In genomic region chr6:5089821-5090449, GRCh38 we compare ENCODE assay signal across 19 cellular contexts. TPM values are rescaled to one million over a fixed set of nuclear protein-coding genes. Genes with fewer than 3 reads are reported as not detected.
DNase-seq lines count a peak whose midpoint lies in the region; ATAC-seq and TF ChIP-seq lines count a peak whose summit lies in the region.
"Had no signal": no experiment of that assay in that cellular context is flagged by ENCODE, and none has a peak within 500 bp of the region (broad histone marks: within the 10 kb centered on the region; RNA-seq: fewer than 3 reads in every experiment).

No MANE protein-coding gene starts in this region.

- H3K4me3 Mint-ChIP-seq in endothelial cell (ENCODE audit: unreplicated experiment), result peak overlapping the region; percentile 28

- H3K4me1 ChIP-seq in right atrium auricular region (peaks cover 0 to 42% of the 10 kb centered on the region in 2 donors), heart left ventricle (peaks cover 0 to 43% (median 22%) of the 10 kb centered on the region in 12 donors), Loucy (ENCODE audit: insufficient read depth, low read length, poor library complexity, severe bottlenecking) (peaks cover 15% of the 10 kb centered on the region), testis (peaks cover 7% of the 10 kb centered on the region)

- no peak for ATAC-seq in heart left ventricle
- no peak for ATAC-seq in GM21390 (IDR thresholded peaks at IDR 0.05; ENCODE audit: unreplicated experiment)
- ATAC-seq: A549 had no signal

- H3K9me3 ChIP-seq in right atrium auricular region (no peaks in the 10 kb centered on the region), heart left ventricle (no peaks in the 10 kb centered on the region), Loucy (ENCODE audit: insufficient read depth, low read depth, low read length) (no peaks in the 10 kb centered on the region), testis (no peaks in the 10 kb centered on the region)
- H3K9me3 ChIP-seq: A549 had no signal

- peak overlapping the region; percentile 4 for H3K4me2 ChIP-seq in Loucy (ENCODE audit: low read depth, low read length, poor library complexity, severe bottlenecking)
- H3K4me2 ChIP-seq: A549, PC-9 had no signal

- H3K9me3 Mint-ChIP-seq in endothelial cell (ENCODE audit: unreplicated experiment), result no peaks in the 10 kb centered on the region

- TF ChIP-seq POLR2A in heart left ventricle (IDR thresholded peaks at IDR 0.05) (no peak), testis (IDR thresholded peaks at IDR 0.05) (no peak)

- 31 to 51% (median 39%) methylated on average over 4 of the region's 4 CpGs for WGBS in heart left ventricle, 4 donors
- 75 to 83% methylated on average over 4 of the region's 4 CpGs for WGBS in testis, 2 donors

- H3K27me3 Mint-ChIP-seq in endothelial cell (ENCODE audit: unreplicated experiment), result peaks cover 10% of the 10 kb centered on the region

- H3K27ac ChIP-seq in right atrium auricular region (peak overlapping the region; percentile 45 to 47), heart left ventricle (peak overlapping the region in 2 of 12 donors; percentile 0 to 24), testis (no peak overlapping the region)
- H3K27ac ChIP-seq: A549, C4-2B, PC-9, RWPE1 had no signal

- no peak overlapping the region for H3K4me3 ChIP-seq in right atrium auricular region
- H3K4me3 ChIP-seq in heart left ventricle, result no peak overlapping the region
- H3K4me3 ChIP-seq in Loucy (ENCODE audit: low read length, poor library complexity, severe bottlenecking), result no peak overlapping the region
- no peak overlapping the region for H3K4me3 ChIP-seq in testis
- H3K4me3 ChIP-seq: A549, PC-9 had no signal

- H2AFZ ChIP-seq in Loucy (ENCODE audit: low read length), result no peak overlapping the region
- H2AFZ ChIP-seq: PC-9 had no signal

- no peak overlapping the region for H3K9ac ChIP-seq in Loucy (ENCODE audit: low read depth, low read length, poor library complexity, severe bottlenecking)

- no peaks in the 10 kb centered on the region for H3K9me2 ChIP-seq in Loucy (replicated peaks; ENCODE audit: low read depth, low read length)

- H3K27me3 ChIP-seq in right atrium auricular region, result no peaks in the 10 kb centered on the region
- H3K27me3 ChIP-seq in heart left ventricle, result peaks cover 0 to 18% (median 0%) of the 10 kb centered on the region in 9 donors
- no peaks in the 10 kb centered on the region for H3K27me3 ChIP-seq in Loucy (ENCODE audit: insufficient read depth, low read length, poor library complexity, severe bottlenecking)
- H3K27me3 ChIP-seq in testis, result no peaks in the 10 kb centered on the region

- H3K79me2 ChIP-seq in Loucy (ENCODE audit: insufficient read depth, low read length), result no peaks in the 10 kb centered on the region

- H4K20me1 ChIP-seq in Loucy (ENCODE audit: insufficient read depth, low read length, poor library complexity, severe bottlenecking), result no peaks in the 10 kb centered on the region

- no peaks in the 10 kb centered on the region for H3K36me3 Mint-ChIP-seq in endothelial cell (ENCODE audit: low read depth, unreplicated experiment)

- no peaks in the 10 kb centered on the region for H3K36me3 ChIP-seq in right atrium auricular region
- no peaks in the 10 kb centered on the region for H3K36me3 ChIP-seq in heart left ventricle
- no peaks in the 10 kb centered on the region for H3K36me3 ChIP-seq in Loucy (ENCODE audit: insufficient read depth, low read length)
- no peaks in the 10 kb centered on the region for H3K36me3 ChIP-seq in testis (ENCODE audit: low read depth, missing control alignments)

- TF ChIP-seq CTCF in right atrium auricular region (IDR thresholded peaks at IDR 0.05), result no peak
- no peak for TF ChIP-seq CTCF in heart left ventricle (IDR thresholded peaks at IDR 0.05)
- no peak for TF ChIP-seq CTCF in Loucy (conservative IDR thresholded peaks at IDR 0.05; ENCODE audit: low read length)
- TF ChIP-seq CTCF in endothelial cell (IDR thresholded peaks at IDR 0.05; ENCODE audit: unreplicated experiment), result no peak
- TF ChIP-seq CTCF in testis (IDR thresholded peaks at IDR 0.05), result no peak

- H3K4me1 Mint-ChIP-seq in endothelial cell (ENCODE audit: unreplicated experiment), result peaks cover 26% of the 10 kb centered on the region

- no peaks in the 10 kb centered on the region for H3F3A ChIP-seq in Loucy (ENCODE audit: low read depth)

- intact Hi-C loops in heart left ventricle (cut with DNase I), result loop anchor here in 1 of 10 donors (10.0 kb wide), 1 partner anchor 115 kb away; no protein-coding TSS in a partner anchor
- intact Hi-C loops in testis (cut with DNase I; ENCODE audit: low total_unique reads), result no loop called here

- DNase-seq in right atrium auricular region (ENCODE audit: low spot score), result peak; percentile 1
- no peak for DNase-seq in heart left ventricle
- no peak for DNase-seq in endothelial cell (ENCODE audit: low spot score)
- DNase-seq in testis, result no peak
- DNase-seq in ecto neural progenitor cell (ENCODE audit: low spot score), result no peak
- DNase-seq: DMS79 treated with DMSO at 0.1 percent for 48 hours, HCEC 1CT, NCI-H1417, NCI-H187, NCI-H2107, NCI-H510A, NCI-H774, PC-9, SIG-M5 had no signal

- H3K27ac Mint-ChIP-seq in endothelial cell (ENCODE audit: unreplicated experiment), result no peak overlapping the region

RNA-seq across cellular contexts. Expression of gene PPP1R3G, which starts 4.8 kb away (rescaled TPM):
- total RNA-seq in right atrium auricular region, result 10 to 100 TPM in 1 of 2 donors, 1 to 10 TPM in 1; 8.8 to 16.4 TPM
- 10 to 100 TPM in 4 of 9 donors, 1 to 10 TPM in 5; 5.8 to 12.3 (median 9.7) TPM for total RNA-seq in heart left ventricle
- polyA plus RNA-seq in heart left ventricle, result 1 to 10 TPM; 5.4 to 8.0 TPM
- 0.05 TPM for total RNA-seq in endothelial cell (ENCODE audit: unreplicated experiment)
- total RNA-seq in testis, result 1 to 10 TPM in 1 of 2 donors, under 1 TPM in 1; 0.93 to 1.3 TPM
- 0.55 TPM for polyA plus RNA-seq in testis (ENCODE audit: insufficient read depth, low read depth, low replicate concordance)

Comparison
In these comparisons a context has a peak if more than half of its experiments do, and no peak if none do; other contexts are left out.
1. H3K27ac ChIP-seq: peak in right atrium auricular region (2 of 2); none in testis (0 of 2).